ENCODE assay signal across 19 cellular contexts in the genomic region with DNA sequence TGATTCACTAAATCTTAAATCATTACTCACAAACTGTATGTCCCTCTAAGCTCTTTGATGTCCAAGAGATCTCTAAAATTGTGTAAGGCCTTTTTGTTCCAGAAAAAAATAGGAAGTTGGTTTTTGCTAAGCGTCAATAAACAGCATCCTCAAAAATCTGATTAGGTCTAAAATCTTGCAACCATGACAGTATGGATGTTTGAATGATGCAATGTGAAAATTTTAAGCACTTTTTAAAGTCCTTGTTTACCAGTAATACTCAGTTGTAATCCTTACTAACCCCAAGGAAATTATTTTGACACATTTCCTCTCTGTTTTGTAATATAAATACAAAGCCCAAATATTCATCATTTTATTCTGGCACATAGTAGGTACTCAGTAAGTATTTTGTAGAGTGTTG. TPM values are rescaled to one million over a fixed set of nuclear protein-coding genes. Genes with fewer than 3 reads are reported as not detected.
"Had no signal": no experiment of that assay in that cellular context is flagged by ENCODE, and none has a peak within 500 bp of the region (broad histone marks: within the 10 kb centered on the region; RNA-seq: fewer than 3 reads in every experiment).

No MANE protein-coding gene starts in this region.

- DNase-seq: activated B cell treated with CpG ODN at 0.5 μM for 24 hours; activated CD4-positive, alpha-beta memory T cell treated with anti-CD3 and anti-CD28 coated beads for 36 hours; activated CD4-positive, alpha-beta T cell treated with anti-CD3 and anti-CD28 coated beads, Interleukin-2, amount 10 ng/mL, durations not matched to agents 7 days and 5 days; activated gamma-delta T cell; activated naive CD4-positive, alpha-beta T cell treated with anti-CD3 and anti-CD28 coated beads, Interleukin-2, amount 10 ng/mL, durations not matched to agents 7 days and 5 days; activated naive CD8-positive, alpha-beta T cell treated with anti-CD3 and anti-CD28 coated beads, Interleukin-2, amount 10 ng/mL, durations not matched to agents 7 days and 5 days; activated T-cell treated with anti-CD3 and anti-CD28 coated beads for 4 hours; activated T-cell treated with anti-CD3 and anti-CD28 coated beads, Interleukin-2, amount 50 U/mL, for 48 hours; aorta; NCI-H1436 treated with DMSO at 0.1 percent for 48 hours; NCI-H187; NCI-H510A treated with DMSO at 0.1 percent for 48 hours; NK-92 treated with Interleukin-12 subunit alpha and Interleukin-12 subunit beta, amount 100 ng/mL, for 24 hours; SIG-M5; T-cell; T1000 had no signal

- H3K9ac ChIP-seq: KMS-11 had no signal

- FAIRE-seq: bronchial epithelial cell, TTC549 had no signal

- ATAC-seq: T-cell had no signal

- H3K4me2 ChIP-seq: KMS-11 had no signal

- H3K27ac ChIP-seq: KMS-11 had no signal

RNA-seq across cellular contexts. Expression of gene MET, which starts 6.8 kb away (rescaled TPM):
- total RNA-seq: activated naive CD8-positive, alpha-beta T cell treated with anti-CD3 and anti-CD28 coated beads, Interleukin-2, amount 10 ng/mL, durations not matched to agents 7 days and 5 days had no signal
